In the genomic region with DNA sequence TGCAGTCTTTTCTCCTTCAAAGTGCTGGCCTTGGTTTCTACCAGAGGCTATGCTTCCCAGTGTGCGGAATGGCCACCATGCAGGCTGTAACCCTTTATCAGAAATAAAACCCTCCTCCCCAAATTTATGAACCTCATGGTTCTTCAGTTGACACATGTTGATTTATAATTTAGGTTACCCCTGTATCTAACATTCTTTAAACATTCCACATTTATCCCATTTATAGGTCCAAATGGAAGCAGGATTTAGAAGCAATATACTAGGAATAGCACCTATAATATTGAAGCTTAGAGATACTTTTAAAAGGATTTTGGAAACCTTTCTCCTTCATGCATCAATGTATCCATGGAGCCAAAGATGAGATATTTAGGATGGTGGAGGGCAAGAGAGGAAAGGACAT, we compare ENCODE assay signal across 7 cellular contexts.
"Had no signal": no experiment of that assay in that cellular context is flagged by ENCODE, and none has a peak within 500 bp of the region (broad histone marks: within the 10 kb centered on the region; RNA-seq: fewer than 3 reads in every experiment).

No MANE protein-coding gene starts in this region.

- FAIRE-seq: HTR-8/SVneo, K562 had no signal

- ATAC-seq: K562 had no signal

- H3K9ac ChIP-seq: KMS-11 had no signal

- DNase-seq: IMR-90, KBM-7, KG1 had no signal

- H3K4me2 ChIP-seq: KMS-11 had no signal

- H3K4me3 ChIP-seq: K562 had no signal

- H3K27ac ChIP-seq: HL-60, KMS-11 had no signal
